Comparison of ENCODE assay signal across 27 cellular contexts in genomic region chr6:150744522-150745260, GRCh38.
"Had no signal": no experiment of that assay in that cellular context is flagged by ENCODE, and none has a peak within 500 bp of the region (broad histone marks: within the 10 kb centered on the region; RNA-seq: fewer than 3 reads in every experiment).

No MANE protein-coding gene starts in this region.

- H3K36me3 Mint-ChIP-seq: natural killer cell treated with Interleukin-12 subunit alpha and Interleukin-12 subunit beta and Interleukin-15 and Interleukin-18, amount 100 ng/mL, for 72 hours had no signal

- H3K9me3 ChIP-seq: gastrocnemius medialis, heart left ventricle, left lung, lower lobe of right lung, mucosa of descending colon, neutrophil, spleen, suprapubic skin, transverse colon, upper lobe of right lung, uterus had no signal

- H3K27ac ChIP-seq: epithelial cell of prostate, gastrocnemius medialis, hepatocyte, left lung, lower lobe of right lung, neutrophil, parathyroid adenoma, skin epidermis, suprapubic skin, transverse colon, upper lobe of right lung, uterus had no signal

- H3K4me1 Mint-ChIP-seq: endodermal cell; stimulated activated naive CD8-positive, alpha-beta T cell treated with anti-CD3 and anti-CD28 coated beads, Interleukin-15, amount 100 ng/mL, for 72 hours had no signal

- H3K4me1 ChIP-seq: left lung, lower lobe of right lung, suprapubic skin, upper lobe of right lung, uterus had no signal

- ATAC-seq: esophagus mucosa; gastrocnemius medialis; left lung; lower lobe of right lung; mucosa of descending colon; natural killer cell treated with Interleukin-12 subunit alpha and Interleukin-12 subunit beta and Interleukin-15 and Interleukin-18, amount 100 ng/mL, for 72 hours; stimulated activated naive CD8-positive, alpha-beta T cell treated with anti-CD3 and anti-CD28 coated beads, Interleukin-15, amount 100 ng/mL, for 72 hours; upper lobe of right lung had no signal

- H3K4me2 ChIP-seq: hepatocyte had no signal

- H2AFZ ChIP-seq: hepatocyte, parathyroid adenoma had no signal

- DNase-seq: effector CD8-positive, alpha-beta T cell; endodermal cell; foreskin fibroblast; gastrocnemius medialis; heart left ventricle; kidney; left lung; lower lobe of right lung; mucosa of descending colon; naive B cell; spleen; stimulated activated CD4-positive, alpha-beta T cell treated with anti-CD3 and anti-CD28 coated beads, Interleukin-4, amount 100 ng/mL, for 4 hours; stimulated activated naive CD4-positive, alpha-beta T cell; stimulated activated naive CD8-positive, alpha-beta T cell treated with anti-CD3 and anti-CD28 coated beads, Interleukin-15, amount 100 ng/mL, for 72 hours; transverse colon; upper lobe of right lung; uterus had no signal

- H3K9me3 Mint-ChIP-seq: endodermal cell; naive B cell; natural killer cell treated with Interleukin-12 subunit alpha and Interleukin-12 subunit beta and Interleukin-15 and Interleukin-18, amount 100 ng/mL, for 72 hours; neural crest cell; stimulated activated naive CD8-positive, alpha-beta T cell treated with anti-CD3 and anti-CD28 coated beads, Interleukin-15, amount 100 ng/mL, for 72 hours had no signal

- H3K9ac ChIP-seq: parathyroid adenoma had no signal

- H3K4me3 Mint-ChIP-seq: endodermal cell; naive B cell; natural killer cell treated with Interleukin-12 subunit alpha and Interleukin-12 subunit beta and Interleukin-15 and Interleukin-18, amount 100 ng/mL, for 72 hours; neural crest cell; stimulated activated naive CD8-positive, alpha-beta T cell treated with anti-CD3 and anti-CD28 coated beads, Interleukin-15, amount 100 ng/mL, for 72 hours had no signal

- H3K27ac Mint-ChIP-seq: endodermal cell; natural killer cell treated with Interleukin-12 subunit alpha and Interleukin-12 subunit beta and Interleukin-15 and Interleukin-18, amount 100 ng/mL, for 72 hours; progenitor cell of endocrine pancreas; stimulated activated naive CD8-positive, alpha-beta T cell treated with anti-CD3 and anti-CD28 coated beads, Interleukin-15, amount 100 ng/mL, for 72 hours had no signal

- H3K27me3 Mint-ChIP-seq: naive B cell, progenitor cell of endocrine pancreas had no signal

- H3K4me3 ChIP-seq: gastrocnemius medialis, heart left ventricle, hepatocyte, left lung, lower lobe of right lung, mucosa of descending colon, skin epidermis, spleen, suprapubic skin, transverse colon, upper lobe of right lung, uterus had no signal

- H3K27me3 ChIP-seq: gastrocnemius medialis, heart left ventricle, hepatocyte, left lung, spleen, suprapubic skin, transverse colon, upper lobe of right lung, uterus had no signal

- H3K36me3 ChIP-seq: gastrocnemius medialis, heart left ventricle, left lung, lower lobe of right lung, neutrophil, suprapubic skin, transverse colon, upper lobe of right lung, uterus had no signal
